9 cellular contexts compared by ENCODE assay signal in genomic region chr22:20509344-20510047, GRCh38. TPM values are rescaled to one million over a fixed set of nuclear protein-coding genes. Genes with fewer than 3 reads are reported as not detected.
DNase-seq lines count a peak whose midpoint lies in the region; ATAC-seq and TF ChIP-seq lines count a peak whose summit lies in the region.
"Had no signal": no experiment of that assay in that cellular context is flagged by ENCODE, and none has a peak within 500 bp of the region (broad histone marks: within the 10 kb centered on the region; RNA-seq: fewer than 3 reads in every experiment).

No MANE protein-coding gene starts in this region.

- H3K27me3 Mint-ChIP-seq in activated CD8-positive, alpha-beta memory T cell treated with anti-CD3 and anti-CD28 coated beads, Interleukin-2, amount 10 ng/mL, durations not matched to agents 7 days and 5 days, result no peaks in the 10 kb centered on the region
- H3K27me3 Mint-ChIP-seq in T-cell (no peaks in the 10 kb centered on the region), immature natural killer cell (ENCODE audit: low read depth in 3 of 3) (peaks cover 0 to 10% (median 4%) of the 10 kb centered on the region in 3 donors)

- peaks cover 44% of the 10 kb centered on the region for H3K36me3 Mint-ChIP-seq in activated CD8-positive, alpha-beta memory T cell treated with anti-CD3 and anti-CD28 coated beads, Interleukin-2, amount 10 ng/mL, durations not matched to agents 7 days and 5 days
- H3K36me3 Mint-ChIP-seq in T-cell, result peaks cover 15% of the 10 kb centered on the region
- H3K36me3 Mint-ChIP-seq in immature natural killer cell, result peaks cover 0 to 8% (median 0%) of the 10 kb centered on the region in 3 donors

- no peak for ATAC-seq in activated CD8-positive, alpha-beta memory T cell treated with anti-CD3 and anti-CD28 coated beads, Interleukin-2, amount 10 ng/mL, durations not matched to agents 7 days and 5 days
- peak; percentile 18 to 41 (median 39) for ATAC-seq in T-cell (replicated peaks in 1 of 4)

- peak overlapping the region; percentile 95 for H3K27ac Mint-ChIP-seq in activated CD8-positive, alpha-beta memory T cell treated with anti-CD3 and anti-CD28 coated beads, Interleukin-2, amount 10 ng/mL, durations not matched to agents 7 days and 5 days
- peak overlapping the region; percentile 97 to 98 for H3K27ac Mint-ChIP-seq in T-cell
- peak overlapping the region; percentile 92 to 100 (median 96) for H3K27ac Mint-ChIP-seq in immature natural killer cell

- DNase-seq in activated CD8-positive, alpha-beta memory T cell treated with anti-CD3 and anti-CD28 coated beads, Interleukin-2, amount 10 ng/mL, durations not matched to agents 7 days and 5 days, result peak; percentile 56
- DNase-seq in activated CD8-positive, alpha-beta memory T cell treated with anti-CD3 and anti-CD28 coated beads, Interleukin-2, amount 50 U/mL, for 48 hours, result no peak
- DNase-seq in T-cell (peak in 22 of 34 experiments; percentile 9 to 60 (median 32)), brain microvascular endothelial cell (peak; percentile 93), immature natural killer cell (peak; percentile 53 to 63 (median 61)), NCI-H1694 treated with DMSO at 0.1 percent for 48 hours (lab: John Stamatoyannopoulos, UW) (no peak), NCI-H1436 (lab: John Stamatoyannopoulos, UW) (no peak)

- peak overlapping the region; percentile 94 for H3K4me3 ChIP-seq in brain microvascular endothelial cell (ENCODE audit: low read depth, low read length)
- peak overlapping the region; percentile 63 to 99 (median 91) for H3K4me3 ChIP-seq in skin epidermis

- POLR2A ChIA-PET in T-cell (lab: Charles Lee), result no interaction called here

- peaks cover 16% of the 10 kb centered on the region for H3K36me3 ChIP-seq in brain microvascular endothelial cell (replicated peaks)

- peak overlapping the region; percentile 97 for H3K4me3 Mint-ChIP-seq in activated CD8-positive, alpha-beta memory T cell treated with anti-CD3 and anti-CD28 coated beads, Interleukin-2, amount 10 ng/mL, durations not matched to agents 7 days and 5 days
- H3K4me3 Mint-ChIP-seq in T-cell, result peak overlapping the region; percentile 94 to 100 (median 98)
- peak overlapping the region; percentile 91 to 99 (median 94) for H3K4me3 Mint-ChIP-seq in immature natural killer cell

- no peak for TF ChIP-seq CTCF in brain microvascular endothelial cell (IDR thresholded peaks at IDR 0.05; ENCODE audit: low read depth, low read length, missing control alignments)

- CTCF ChIA-PET in activated CD8-positive, alpha-beta memory T cell treated with anti-CD3 and anti-CD28 coated beads, Interleukin-2, amount 10 ng/mL, durations not matched to agents 7 days and 5 days (lab: Charles Lee), result interaction anchor here (0.9 to 4.1 kb wide), 8 partner anchors 9 to 92 kb away, joined by 3 to 35 read pairs (median 8); no protein-coding TSS in a partner anchor
- CTCF ChIA-PET in T-cell (lab: Charles Lee), result interaction anchor here in 1 of 2 donors (0.5 to 1.5 kb wide), 6 partner anchors 37 to 91 kb away, joined by 3 to 9 read pairs (median 4); no protein-coding TSS in a partner anchor

- H3K4me1 Mint-ChIP-seq in activated CD8-positive, alpha-beta memory T cell treated with anti-CD3 and anti-CD28 coated beads, Interleukin-2, amount 10 ng/mL, durations not matched to agents 7 days and 5 days, result peaks cover 56% of the 10 kb centered on the region
- H3K4me1 Mint-ChIP-seq in T-cell (peaks cover 66 to 70% (median 68%) of the 10 kb centered on the region in 3 donors), immature natural killer cell (peaks cover 67 to 71% of the 10 kb centered on the region in 2 donors)

- H3K9me3 Mint-ChIP-seq in activated CD8-positive, alpha-beta memory T cell treated with anti-CD3 and anti-CD28 coated beads, Interleukin-2, amount 10 ng/mL, durations not matched to agents 7 days and 5 days (ENCODE audit: low read depth), result no peaks in the 10 kb centered on the region
- H3K9me3 Mint-ChIP-seq in T-cell (no peaks in the 10 kb centered on the region), immature natural killer cell (no peaks in the 10 kb centered on the region)

- H3K27me3 ChIP-seq in brain microvascular endothelial cell (replicated peaks), result no peaks in the 10 kb centered on the region

- in situ Hi-C loops in brain microvascular endothelial cell (cut with HindIII; ENCODE audit: low pct_ligation_motif_present, low sequenced_read_pairs), result no loop called here

- H3K27ac ChIP-seq in brain microvascular endothelial cell, result peak overlapping the region; percentile 99
- peak overlapping the region in 20 of 21 experiments; percentile 67 to 100 (median 98) for H3K27ac ChIP-seq in skin epidermis
- H3K27ac ChIP-seq: C4-2B had no signal

RNA-seq across cellular contexts. Expression of gene MED15, which starts 2.1 kb away (rescaled TPM):
- total RNA-seq in activated CD8-positive, alpha-beta memory T cell treated with anti-CD3 and anti-CD28 coated beads, Interleukin-2, amount 10 ng/mL, durations not matched to agents 7 days and 5 days, result 100 to 1,000 TPM; 145 to 179 TPM
- 100 to 1,000 TPM; 214 to 317 (median 262) TPM for total RNA-seq in T-cell
- polyA plus RNA-seq in immature natural killer cell, result 10 to 100 TPM; 12.1 to 91.3 (median 23.0) TPM

RNA-seq across cellular contexts. Expression of gene KLHL22, which starts 13.9 kb away (rescaled TPM):
- total RNA-seq in activated CD8-positive, alpha-beta memory T cell treated with anti-CD3 and anti-CD28 coated beads, Interleukin-2, amount 10 ng/mL, durations not matched to agents 7 days and 5 days, result 10 to 100 TPM; 27.5 to 31.7 TPM
- total RNA-seq in T-cell, result 10 to 100 TPM; 42.0 to 57.8 (median 47.1) TPM
- polyA plus RNA-seq in immature natural killer cell, result 10 to 100 TPM; 12.8 to 26.3 (median 26.1) TPM

Comparison
In these comparisons a context has a peak if more than half of its experiments do, and no peak if none do; other contexts are left out.
1. DNase-seq: peak in activated CD8-positive, alpha-beta memory T cell treated with anti-CD3 and anti-CD28 coated beads, Interleukin-2, amount 10 ng/mL, durations not matched to agents 7 days and 5 days (single experiment), T-cell (22 of 34), brain microvascular endothelial cell (single experiment) and immature natural killer cell (3 of 3); none in activated CD8-positive, alpha-beta memory T cell treated with anti-CD3 and anti-CD28 coated beads, Interleukin-2, amount 50 U/mL, for 48 hours (single experiment), NCI-H1694 treated with DMSO at 0.1 percent for 48 hours (single experiment) and NCI-H1436 (single experiment).
2. Peak in every context shown above with its lines, with median percentiles within 50 percentile points of each other: H3K27ac Mint-ChIP-seq and H3K4me3 Mint-ChIP-seq.